In genomic region chr2:235149736-235150135, GRCh38 we compare ENCODE assay signal across 21 cellular contexts.
"Had no signal": no experiment of that assay in that cellular context is flagged by ENCODE, and none has a peak within 500 bp of the region (broad histone marks: within the 10 kb centered on the region; RNA-seq: fewer than 3 reads in every experiment).

No MANE protein-coding gene starts in this region.

- H3K4me3 ChIP-seq: prostate gland, suprapubic skin, vagina had no signal

- ATAC-seq: activated CD4-positive, alpha-beta T cell treated with anti-CD3 and anti-CD28 coated beads for 36 hours; foreskin keratinocyte; left ventricle myocardium superior; stimulated activated effector memory CD8-positive, alpha-beta T cell treated with anti-CD3 and anti-CD28 coated beads, Interleukin-12 subunit alpha, Interleukin-12 subunit beta, amount 100 ng/mL, for 72 hours; stimulated activated naive CD8-positive, alpha-beta T cell treated with anti-CD3 and anti-CD28 coated beads, Interleukin-15, amount 100 ng/mL, for 72 hours had no signal

- H3K36me3 ChIP-seq: prostate gland, suprapubic skin, vagina had no signal

- DNase-seq: activated B cell treated with CpG ODN at 0.5 μM for 24 hours; activated CD4-positive, alpha-beta T cell treated with anti-CD3 and anti-CD28 coated beads for 36 hours; activated CD4-positive, alpha-beta T cell treated with anti-CD3 and anti-CD28 coated beads, Interleukin-2, amount 50 U/mL, for 4 hours; activated CD8-positive, alpha-beta memory T cell treated with anti-CD3 and anti-CD28 coated beads, Interleukin-2, amount 50 U/mL, for 48 hours; activated naive CD4-positive, alpha-beta T cell treated with anti-CD3 and anti-CD28 coated beads for 36 hours; activated naive CD8-positive, alpha-beta T cell treated with anti-CD3 and anti-CD28 coated beads, Interleukin-2, amount 10 ng/mL, durations not matched to agents 7 days and 5 days; activated T-cell treated with anti-CD3 and anti-CD28 coated beads, Interleukin-2, amount 50 U/mL, for 48 hours; amniotic stem cell; dermis blood vessel endothelial cell; effector memory CD4-positive, alpha-beta T cell; foreskin keratinocyte; immature natural killer cell; left ventricle myocardium superior; stimulated activated CD4-positive, alpha-beta T cell treated with anti-CD3 and anti-CD28 coated beads, Interleukin-1b, Interleukin-23, amount 100 ng/mL, for 48 hours; stimulated activated naive CD8-positive, alpha-beta T cell treated with anti-CD3 and anti-CD28 coated beads, Interleukin-15, amount 100 ng/mL, for 72 hours; T-helper 1 cell; trophoblast cell had no signal

- H3K4me1 ChIP-seq: foreskin keratinocyte, prostate gland, suprapubic skin, vagina had no signal

- H3K9me3 ChIP-seq: prostate gland, suprapubic skin, vagina had no signal

- H3K27me3 ChIP-seq: vagina had no signal

- H3K27ac ChIP-seq: foreskin keratinocyte, prostate gland, suprapubic skin, vagina had no signal
